Comparison of ENCODE assay signal across 7 cellular contexts in the genomic region with DNA sequence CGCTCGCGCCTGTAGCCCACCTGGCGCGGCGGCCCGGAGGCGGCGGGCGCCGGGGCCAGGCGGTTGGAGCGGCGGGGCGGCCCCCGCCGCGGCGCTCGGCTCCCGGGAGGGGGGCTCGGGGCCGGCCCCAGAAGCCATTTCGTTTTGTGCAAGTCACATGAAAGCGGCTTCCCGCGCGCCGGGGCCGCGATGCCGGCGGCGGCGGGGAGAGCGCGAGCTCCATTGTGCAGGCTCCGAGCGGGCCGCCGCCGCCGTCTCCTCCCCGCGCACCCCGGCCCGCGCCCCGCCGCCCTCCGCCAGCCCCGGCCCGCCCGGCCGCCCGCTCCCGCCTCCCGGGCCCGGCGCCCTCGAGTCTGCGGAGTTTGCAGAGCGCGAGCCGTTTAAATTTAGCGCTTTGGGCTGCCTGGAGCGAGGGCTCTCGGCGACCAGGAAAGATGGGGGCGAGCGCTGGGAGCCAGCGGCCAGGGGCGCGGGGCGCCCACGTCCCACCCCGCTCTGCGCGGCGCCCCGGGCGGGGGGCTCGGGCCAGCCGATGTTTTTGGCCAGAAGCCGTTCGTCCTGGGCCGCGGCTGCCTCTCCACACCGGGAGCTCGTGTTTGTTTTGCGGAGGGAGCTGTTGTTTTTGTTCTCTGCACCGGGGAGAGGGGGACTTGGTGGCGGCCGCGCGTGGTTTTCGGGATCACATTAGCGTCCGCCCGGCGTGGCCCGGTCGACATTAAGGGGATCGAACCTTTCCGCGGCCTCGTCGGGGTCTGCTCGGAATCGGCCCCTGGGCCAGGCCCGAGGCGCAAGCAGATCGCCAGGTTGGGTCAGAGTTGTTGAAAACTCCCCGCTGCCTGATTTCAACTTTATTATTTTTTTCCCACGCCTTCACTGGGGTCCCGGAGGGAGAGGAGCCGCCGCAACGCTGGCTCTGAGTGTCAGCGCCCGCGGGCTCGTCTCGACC. TPM values are rescaled to one million over a fixed set of nuclear protein-coding genes. Genes with fewer than 3 reads are reported as not detected.
A peak's percentile ranks its signal among the peaks of the same experiment; 100 is the strongest.
DNase-seq lines count a peak whose midpoint lies in the region; TF ChIP-seq lines count a peak whose summit lies in the region.

No MANE protein-coding gene starts in this region.

- no peak for TF ChIP-seq POLR2A in ovary (IDR thresholded peaks at IDR 0.05)

- peaks cover 9% of the 10 kb centered on the region for H3K4me1 Mint-ChIP-seq in activated naive CD4-positive, alpha-beta T cell treated with anti-CD3 and anti-CD28 coated beads, Interleukin-2, amount 50 U/mL, for 24 hours

- peak overlapping the region; percentile 52 for H3K27ac ChIP-seq in cardiac muscle cell
- H3K27ac ChIP-seq in ovary, result peak overlapping the region; percentile 79 to 87

- 0 to 1% (median 0%) methylated on average over 73 to 124 of the region's 124 CpGs for WGBS in ovary, 3 donors

- H3K4me3 Mint-ChIP-seq in activated naive CD4-positive, alpha-beta T cell treated with anti-CD3 and anti-CD28 coated beads, Interleukin-2, amount 50 U/mL, for 24 hours, result peak overlapping the region; percentile 82

- H3K4me3 ChIP-seq in GM06990 (replicated peaks; ENCODE audit: low read depth, low read length) (peak overlapping the region; percentile 66), MG63 (peak overlapping the region; percentile 43), cardiac muscle cell (peak overlapping the region; percentile 75), ovary (peak overlapping the region; percentile 78)

- TF ChIP-seq EP300 in ovary (IDR thresholded peaks at IDR 0.05), result no peak

- H3K27me3 ChIP-seq in GM06990 (replicated peaks; ENCODE audit: control insufficient read depth, insufficient read depth, low read length) (no peaks in the 10 kb centered on the region; the same call in 1 of the 2 replicates), MG63 (no peaks in the 10 kb centered on the region), cardiac muscle cell (no peaks in the 10 kb centered on the region), ovary (no peaks in the 10 kb centered on the region)

- intact Hi-C loops in ovary (cut with DNase I), result no loop called here

- H3K36me3 Mint-ChIP-seq in activated naive CD4-positive, alpha-beta T cell treated with anti-CD3 and anti-CD28 coated beads, Interleukin-2, amount 50 U/mL, for 24 hours, result peaks cover 1% of the 10 kb centered on the region

- no peak for TF ChIP-seq CTCF in GM06990 (IDR thresholded peaks at IDR 0.05; ENCODE audit: insufficient read depth, low read length, poor library complexity, severe bottlenecking)
- TF ChIP-seq CTCF in cardiac muscle cell (IDR thresholded peaks at IDR 0.05; ENCODE audit: low read depth, low read length), result no peak
- TF ChIP-seq CTCF in ovary (IDR thresholded peaks at IDR 0.05), result no peak

- DNase-seq in GM06990 (ENCODE audit: extremely low read depth, insufficient read length) (no peak), MG63 (peak; percentile 37), cardiac muscle cell (ENCODE audit: low read depth in 1 of 2, low spot score in 1 of 2) (peak; percentile 30 to 66), ovary (peak; percentile 25 to 57 (median 36)), NOMO-1 treated with dmso at 0.1 percent for 144 hours (lab: John Stamatoyannopoulos, UW; ENCODE audit: unreplicated experiment) (no peak), DMS153 (lab: John Stamatoyannopoulos, UW) (no peak)

- H3K27me3 Mint-ChIP-seq in activated naive CD4-positive, alpha-beta T cell treated with anti-CD3 and anti-CD28 coated beads, Interleukin-2, amount 50 U/mL, for 24 hours, result peaks cover 7% of the 10 kb centered on the region

- H3K9me3 ChIP-seq in MG63 (0 out of 2 replicates have a peak, but pooled peaks cover 2% of the 10 kb centered on the region), cardiac muscle cell (ENCODE audit: low read depth) (no peaks in the 10 kb centered on the region), ovary (no peaks in the 10 kb centered on the region)

- H3K27ac Mint-ChIP-seq in activated naive CD4-positive, alpha-beta T cell treated with anti-CD3 and anti-CD28 coated beads, Interleukin-2, amount 50 U/mL, for 24 hours, result peak overlapping the region; percentile 41

- peaks cover 9% of the 10 kb centered on the region for H3K4me1 ChIP-seq in cardiac muscle cell (ENCODE audit: low read depth)
- peaks cover 2% of the 10 kb centered on the region for H3K4me1 ChIP-seq in ovary (ENCODE audit: insufficient read depth)

- H3K36me3 ChIP-seq in GM06990 (ENCODE audit: control insufficient read depth, insufficient read depth, low read length) (no peaks in the 10 kb centered on the region), MG63 (no peaks in the 10 kb centered on the region), cardiac muscle cell (no peaks in the 10 kb centered on the region), ovary (no peaks in the 10 kb centered on the region)

- H3K9me3 Mint-ChIP-seq in activated naive CD4-positive, alpha-beta T cell treated with anti-CD3 and anti-CD28 coated beads, Interleukin-2, amount 50 U/mL, for 24 hours, result no peaks in the 10 kb centered on the region

RNA-seq across cellular contexts. Expression of a gene that starts 1.0 kb away (rescaled TPM):
- 1.8 and 2.4 TPM in 2 replicates for total RNA-seq in MG63 (2014; rRNA removed; shearing (Covaris generic); ENCODE audit: low replicate concordance)
- 16.2 and 30.5 TPM in 2 replicates for total RNA-seq in cardiac muscle cell
- polyA plus RNA-seq in cardiac muscle cell, result 19.1 and 20.8 TPM in 2 replicates
- 1 to 10 TPM; 4.4 to 9.1 (median 7.2) TPM for total RNA-seq in ovary
- polyA plus RNA-seq in ovary, result 1 to 10 TPM; 5.0 to 6.4 TPM

RNA-seq across cellular contexts. Expression of a gene that starts 55.9 kb away (rescaled TPM):
- total RNA-seq in MG63 (2014; rRNA removed; shearing (Covaris generic); ENCODE audit: low replicate concordance), result 3.5 and 4.0 TPM in 2 replicates
- total RNA-seq in cardiac muscle cell, result 5.5 and 8.2 TPM in 2 replicates
- polyA plus RNA-seq in cardiac muscle cell, result 11.0 and 13.7 TPM in 2 replicates
- total RNA-seq in ovary, result 100 to 1,000 TPM in 2 of 7 donors, 10 to 100 TPM in 5; 23.2 to 111 (median 85.9) TPM
- 10 to 100 TPM; 34.0 to 43.7 TPM for polyA plus RNA-seq in ovary

Comparison
In these comparisons a context has a peak if more than half of its experiments do, and no peak if none do; other contexts are left out.
1. DNase-seq: peak in MG63 (single experiment), cardiac muscle cell (2 of 2) and ovary (5 of 5); none in GM06990 (single experiment), NOMO-1 treated with dmso at 0.1 percent for 144 hours (single experiment) and DMS153 (single experiment).
2. Peak in every context shown above with its lines, with median percentiles within 50 percentile points of each other: H3K4me3 ChIP-seq.